In genomic region chr3:126181398-126181725, GRCh38 we compare ENCODE assay signal across 10 cellular contexts. TPM values are rescaled to one million over a fixed set of nuclear protein-coding genes. Genes with fewer than 3 reads are reported as not detected.
DNase-seq lines count a peak whose midpoint lies in the region; ATAC-seq, FAIRE-seq and TF ChIP-seq lines count a peak whose summit lies in the region.
"Had no signal": no experiment of that assay in that cellular context is flagged by ENCODE, and none has a peak within 500 bp of the region (broad histone marks: within the 10 kb centered on the region; RNA-seq: fewer than 3 reads in every experiment).

No MANE protein-coding gene starts in this region.

- no peak overlapping the region for H2AK5ac ChIP-seq in H9 (ENCODE audit: insufficient read length, low read length)

- H3K4me3 Mint-ChIP-seq in H9 (peak overlapping the region; percentile 72 to 85), astrocyte (ENCODE audit: unreplicated experiment) (peak overlapping the region; percentile 82)

- no peak overlapping the region for H3K23ac ChIP-seq in H9 (ENCODE audit: insufficient read length, low read depth, low read length)

- peak overlapping the region; percentile 48 for H3K4me3 ChIP-seq in astrocyte (ENCODE audit: insufficient read depth, low read depth, low read length)
- H3K4me3 ChIP-seq in iPS-15b (ENCODE audit: low read depth, low read length) = peak overlapping the region; percentile 68
- peak overlapping the region; percentile 46 for H3K4me3 ChIP-seq in skeletal muscle cell (ENCODE audit: low read depth, low read length)

- no peaks in the 10 kb centered on the region for H3K9me3 ChIP-seq in H9 (ENCODE audit: control insufficient read depth, low read depth, low read length)
- no peaks in the 10 kb centered on the region for H3K9me3 ChIP-seq in astrocyte (ENCODE audit: insufficient read depth, low read depth, low read length)
- H3K9me3 ChIP-seq in iPS-15b (ENCODE audit: control insufficient read depth, insufficient read depth, low read length) = no peaks in the 10 kb centered on the region

- H3K27me3 Mint-ChIP-seq in H9 (ENCODE audit: low read depth) = peaks cover 65% of the 10 kb centered on the region
- peaks cover 60% of the 10 kb centered on the region for H3K27me3 Mint-ChIP-seq in astrocyte (ENCODE audit: low read depth, unreplicated experiment)

- no peak overlapping the region for H3K56ac ChIP-seq in H9 (ENCODE audit: insufficient read length, low read depth, low read length)

- H4K5ac ChIP-seq in H9 (ENCODE audit: insufficient read length, low read depth, low read length) = no peak overlapping the region

- TF ChIP-seq POLR2A in H54 (IDR thresholded peaks at IDR 0.05; ENCODE audit: low read depth, low read length) = no peak

- peaks cover 15% of the 10 kb centered on the region for H3K23me2 ChIP-seq in H9 (ENCODE audit: insufficient read length, low read depth, low read length, poor library complexity, severe bottlenecking)

- H3K36me3 Mint-ChIP-seq in H9 (ENCODE audit: insufficient read depth in 1 of 3, low read depth in 3 of 3) (no peaks in the 10 kb centered on the region; a peak in 1 of 7 replicates), astrocyte (ENCODE audit: low read depth, unreplicated experiment) (no peaks in the 10 kb centered on the region)

- no peak overlapping the region for H3K4ac ChIP-seq in H9 (ENCODE audit: low read depth, low read length)

- no peak for TF ChIP-seq CTCF in H9 (conservative IDR thresholded peaks at IDR 0.05)
- no peak for TF ChIP-seq CTCF in astrocyte (IDR thresholded peaks at IDR 0.05; ENCODE audit: insufficient read depth, low read depth, low read length)

- DNase-seq in H9 = no peak
- no peak for DNase-seq in astrocyte (ENCODE audit: low read depth)
- no peak for DNase-seq in skeletal muscle cell (ENCODE audit: low read depth)
- no peak for DNase-seq in OCI-M2 (lab: John Stamatoyannopoulos, UW; ENCODE audit: unreplicated experiment)
- DNase-seq in H54 (ENCODE audit: insufficient read length, low spot score) = no peak
- DNase-seq: CD4-positive, CD25-positive, alpha-beta regulatory T cell had no signal

- no peak overlapping the region for H2BK120ac ChIP-seq in H9 (ENCODE audit: low read depth, low read length, poor library complexity, severe bottlenecking)

- H3K18ac ChIP-seq in H9 (ENCODE audit: insufficient read length, low read depth, low read length) = no peak overlapping the region

- H3K79me2 ChIP-seq in H9 (ENCODE audit: insufficient read depth, low read length) = no peaks in the 10 kb centered on the region
- no peaks in the 10 kb centered on the region for H3K79me2 ChIP-seq in astrocyte (ENCODE audit: insufficient read depth, low read length)

- H3K9ac ChIP-seq in H9 (ENCODE audit: extremely low read depth, insufficient read length, low read length) (no peak overlapping the region), astrocyte (ENCODE audit: low read length) (no peak overlapping the region), iPS-15b (ENCODE audit: low read depth, low read length) (no peak overlapping the region)

- no peak overlapping the region for H2BK20ac ChIP-seq in H9 (ENCODE audit: low read depth, low read length, poor library complexity, severe bottlenecking)

- no peak overlapping the region for H3K14ac ChIP-seq in H9 (ENCODE audit: insufficient read depth, low read length)

- H3K27ac ChIP-seq in H9 (ENCODE audit: insufficient read length, low read depth, low read length) (no peak overlapping the region), astrocyte (ENCODE audit: low read depth, low read length) (no peak overlapping the region)

- peak overlapping the region; percentile 89 for H3K4me2 ChIP-seq in H9 (ENCODE audit: insufficient read depth, insufficient read length, low read length)
- H3K4me2 ChIP-seq in astrocyte (ENCODE audit: low read length) = peak overlapping the region; percentile 87

- H3K4me1 ChIP-seq in H9 (ENCODE audit: insufficient read depth, low read length) (no peaks in the 10 kb centered on the region), astrocyte (ENCODE audit: insufficient read depth, low read length) (peaks cover 6% of the 10 kb centered on the region), iPS-15b (ENCODE audit: control insufficient read depth, insufficient read depth, low read length) (peaks cover 2% of the 10 kb centered on the region)

- no peak overlapping the region for H2BK5ac ChIP-seq in H9 (ENCODE audit: insufficient read length, low read length)

- H3K27ac Mint-ChIP-seq in H9 (no peak overlapping the region), astrocyte (ENCODE audit: unreplicated experiment) (no peak overlapping the region)
- H3K27ac Mint-ChIP-seq: CD4-positive, CD25-positive, alpha-beta regulatory T cell had no signal

- ATAC-seq in GM19452 (IDR thresholded peaks at IDR 0.05; ENCODE audit: unreplicated experiment) (no peak), GM18498 (IDR thresholded peaks at IDR 0.05; ENCODE audit: unreplicated experiment) (no peak)

- H3K36me3 ChIP-seq in astrocyte (ENCODE audit: insufficient read depth, low read length) = no peaks in the 10 kb centered on the region
- no peaks in the 10 kb centered on the region for H3K36me3 ChIP-seq in iPS-15b (ENCODE audit: control insufficient read depth, insufficient read depth, low read length)

- no peak overlapping the region for H2BK15ac ChIP-seq in H9 (ENCODE audit: low read depth, low read length)

- H3T11ph ChIP-seq in H9 (ENCODE audit: low read length) = no peak overlapping the region

- H3K4me1 Mint-ChIP-seq in H9 = peaks cover 19 to 20% of the 10 kb centered on the region in 2 experiments
- H3K4me1 Mint-ChIP-seq in astrocyte (ENCODE audit: low read depth, unreplicated experiment) = peaks cover 4% of the 10 kb centered on the region

- H2BK12ac ChIP-seq in H9 (ENCODE audit: insufficient read length, low read depth, low read length) = no peak overlapping the region

- FAIRE-seq in astrocyte (lab: Jason Lieb, UNC) = no peak
- no peak for FAIRE-seq in H54 (lab: Jason Lieb, UNC)
- FAIRE-seq: colon had no signal

- H3K9me3 Mint-ChIP-seq in H9 (no peaks in the 10 kb centered on the region; a peak in 1 of 5 replicates), astrocyte (ENCODE audit: unreplicated experiment) (peaks cover 4% of the 10 kb centered on the region)
- H3K9me3 Mint-ChIP-seq: CD4-positive, CD25-positive, alpha-beta regulatory T cell had no signal

- no peaks in the 10 kb centered on the region for H3K79me1 ChIP-seq in H9 (ENCODE audit: insufficient read depth, low read depth, low read length, poor library complexity, severe bottlenecking)

- H4K20me1 ChIP-seq in H9 (ENCODE audit: control insufficient read depth, insufficient read depth, insufficient read length) (no peaks in the 10 kb centered on the region), astrocyte (ENCODE audit: insufficient read depth, low read length) (no peaks in the 10 kb centered on the region)

- H4K91ac ChIP-seq in H9 (ENCODE audit: insufficient read length, low read depth, low read length) = no peak overlapping the region

- no peak overlapping the region for H4K8ac ChIP-seq in H9 (replicated peaks; ENCODE audit: insufficient read length, low read depth, low read length)

- H2AFZ ChIP-seq in H9 (ENCODE audit: low read length) (no peak overlapping the region), astrocyte (ENCODE audit: low read depth, low read length) (peak overlapping the region; percentile 69)

- peaks cover 9% of the 10 kb centered on the region; the same call in 1 of the 2 replicates for H3K27me3 ChIP-seq in H9 (ENCODE audit: insufficient read depth, low read length)
- peaks cover 23% of the 10 kb centered on the region for H3K27me3 ChIP-seq in astrocyte (ENCODE audit: insufficient read depth, low read length)
- H3K27me3 ChIP-seq in iPS-15b (ENCODE audit: control insufficient read depth, insufficient read depth, low read length) = peaks cover 43% of the 10 kb centered on the region

- no CpG with 5 or more reads among the region's 1 CpG for WGBS in H9 (ENCODE audit: extremely low coverage, insufficient read length, low lambda C conversion rate)

RNA-seq across cellular contexts. Expression of gene ALDH1L1, which starts 1.0 kb away (rescaled TPM):
- total RNA-seq in H9 (2021) (0.68 and 0.90 TPM in 2 replicates), astrocyte (not detected in 2 replicates)
- total RNA-seq: CD4-positive, CD25-positive, alpha-beta regulatory T cell had no signal
